ENCODE assay signal across 8 cellular contexts in genomic region chr13:99314640-99315176, GRCh38. TPM values are rescaled to one million over a fixed set of nuclear protein-coding genes. Genes with fewer than 3 reads are reported as not detected.
DNase-seq lines count a peak whose midpoint lies in the region; TF ChIP-seq lines count a peak whose summit lies in the region.

No MANE protein-coding gene starts in this region.

- no peak for TF ChIP-seq EP300 in transverse colon (IDR thresholded peaks at IDR 0.05; ENCODE audit: low read depth)

- H3K4me3 ChIP-seq in muscle layer of duodenum (ENCODE audit: low read depth in 1 of 2, low read length in 2 of 2) (no peak overlapping the region), transverse colon (no peak overlapping the region)

- in situ Hi-C loops in transverse colon (cut with MboI; ENCODE audit: low pct_ligation_motif_present in 1 of 4, low pct_unique_long_range_greater_than_20kb in 1 of 4, low sequenced_read_pairs in 3 of 4) = no loop called here

- 80 to 86% methylated on average over 5 to 10 of the region's 10 CpGs for WGBS in transverse colon (ENCODE audit: low coverage in 1 of 2), 2 donors

- no peak for TF ChIP-seq CTCF in transverse colon (IDR thresholded peaks at IDR 0.05)

- H3K36me3 Mint-ChIP-seq in activated naive CD4-positive, alpha-beta T cell treated with anti-CD3 and anti-CD28 coated beads, Interleukin-2, amount 50 U/mL, for 24 hours = peaks cover 25% of the 10 kb centered on the region

- no peaks in the 10 kb centered on the region for H3K27me3 Mint-ChIP-seq in activated naive CD4-positive, alpha-beta T cell treated with anti-CD3 and anti-CD28 coated beads, Interleukin-2, amount 50 U/mL, for 24 hours

- H3K36me3 ChIP-seq in muscle layer of duodenum (ENCODE audit: control insufficient read depth in 1 of 2, insufficient read depth in 2 of 2, low read length in 2 of 2) = peaks cover 0 to 3% of the 10 kb centered on the region in 2 donors
- H3K36me3 ChIP-seq in transverse colon = no peaks in the 10 kb centered on the region

- H3K27me3 ChIP-seq in muscle layer of duodenum (ENCODE audit: low read depth, low read length) (no peaks in the 10 kb centered on the region), transverse colon (no peaks in the 10 kb centered on the region)

- H3K27ac Mint-ChIP-seq in activated naive CD4-positive, alpha-beta T cell treated with anti-CD3 and anti-CD28 coated beads, Interleukin-2, amount 50 U/mL, for 24 hours = peak overlapping the region; percentile 95

- no peak for TF ChIP-seq POLR2A in transverse colon (IDR thresholded peaks at IDR 0.05)

- peak overlapping the region; percentile 53 for H3K27ac ChIP-seq in muscle layer of duodenum (ENCODE audit: low read length)
- peak overlapping the region; percentile 24 to 64 (median 46) for H3K27ac ChIP-seq in transverse colon

- H3K4me3 Mint-ChIP-seq in activated naive CD4-positive, alpha-beta T cell treated with anti-CD3 and anti-CD28 coated beads, Interleukin-2, amount 50 U/mL, for 24 hours = peak overlapping the region; percentile 77

- intact Hi-C loops in transverse colon (cut with DNase I; ENCODE audit: low total_unique reads) = no loop called here

- H3K9me3 ChIP-seq in muscle layer of duodenum (ENCODE audit: control insufficient read depth in 1 of 2, low read length in 2 of 2) (no peaks in the 10 kb centered on the region), transverse colon (no peaks in the 10 kb centered on the region)

- H3K4me1 ChIP-seq in muscle layer of duodenum (ENCODE audit: control insufficient read depth in 1 of 2, insufficient read depth in 2 of 2, low read length in 2 of 2) = peaks cover 6 to 15% of the 10 kb centered on the region in 2 donors
- peaks cover 4 to 21% (median 16%) of the 10 kb centered on the region in 4 donors for H3K4me1 ChIP-seq in transverse colon

- peak; percentile 84 for DNase-seq in activated effector memory CD4-positive, alpha-beta T cell treated with anti-CD3 and anti-CD28 coated beads, Interleukin-2, amount 50 U/mL, for 16 hours
- no peak for DNase-seq in activated effector memory CD4-positive, alpha-beta T cell treated with Interleukin-2 at 50 U/mL for 16 hours
- DNase-seq in transverse colon (no peak), germinal center (ENCODE audit: low spot score) (no peak), kidney glomerular epithelial cell (lab: John Stamatoyannopoulos, UW) (no peak), NCI-H2171 treated with DMSO at 0.1 percent for 48 hours (lab: John Stamatoyannopoulos, UW) (no peak)

- H3K9me3 Mint-ChIP-seq in activated naive CD4-positive, alpha-beta T cell treated with anti-CD3 and anti-CD28 coated beads, Interleukin-2, amount 50 U/mL, for 24 hours = no peaks in the 10 kb centered on the region

- H3K4me1 Mint-ChIP-seq in activated naive CD4-positive, alpha-beta T cell treated with anti-CD3 and anti-CD28 coated beads, Interleukin-2, amount 50 U/mL, for 24 hours = peaks cover 90% of the 10 kb centered on the region

RNA-seq across cellular contexts. Expression of gene GPR183, which starts 7.5 kb away (rescaled TPM):
- 10 to 100 TPM in 1 of 4 donors, 1 to 10 TPM in 3; 3.0 to 14.6 (median 6.5) TPM for total RNA-seq in transverse colon

RNA-seq across cellular contexts. Expression of gene GPR18, which starts 56.5 kb away (rescaled TPM):
- total RNA-seq in transverse colon = under 1 TPM in 2 of 4 donors, not detected in 2; 0.41 to 0.48 TPM
